20 cellular contexts compared by ENCODE assay signal in the genomic region with DNA sequence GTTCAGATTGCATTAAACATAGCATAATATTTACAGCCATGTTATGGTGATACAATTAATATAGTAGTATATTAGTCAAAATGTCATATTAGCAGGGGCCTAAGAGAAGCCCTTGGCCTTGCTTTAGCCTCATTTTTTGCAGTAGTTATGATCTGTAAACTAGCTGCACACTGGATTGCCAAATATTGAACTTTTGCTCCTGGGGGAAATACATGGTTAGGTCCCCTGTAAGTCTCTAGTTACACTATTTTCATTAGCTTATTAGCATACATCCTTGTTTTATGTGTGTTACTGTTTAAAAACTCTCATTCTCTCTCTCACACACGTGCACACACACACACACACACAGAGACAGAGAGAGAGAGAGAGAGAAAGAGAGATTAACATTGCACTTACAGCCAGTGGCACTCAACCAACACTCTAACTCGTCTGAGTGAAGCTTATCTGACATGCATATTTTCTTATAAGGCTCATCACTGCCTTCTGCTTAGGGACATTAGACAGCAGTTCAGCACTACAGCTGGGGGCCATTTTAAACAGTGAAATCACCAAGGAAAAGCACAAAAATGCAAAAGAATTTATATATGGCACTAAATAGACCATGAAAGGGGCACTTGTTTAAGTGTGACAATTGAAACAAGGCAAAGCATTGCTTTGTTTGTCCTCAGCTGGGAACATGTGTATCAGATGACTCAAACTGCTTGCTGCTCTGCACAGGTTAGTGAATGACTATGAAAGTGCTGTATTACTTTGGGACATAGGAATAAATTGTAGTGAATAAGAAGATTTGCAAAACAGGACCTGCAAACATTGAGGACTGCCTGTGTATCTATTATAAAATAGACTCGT.
DNase-seq lines count a peak whose midpoint lies in the region; ATAC-seq and TF ChIP-seq lines count a peak whose summit lies in the region.
"Had no signal": no experiment of that assay in that cellular context is flagged by ENCODE, and none has a peak within 500 bp of the region (broad histone marks: within the 10 kb centered on the region; RNA-seq: fewer than 3 reads in every experiment).

No MANE protein-coding gene starts in this region.

- H3K4me3 ChIP-seq in fibroblast of lung (replicated peaks in 1 of 4; ENCODE audit: control extremely low read depth in 1 of 4, insufficient read depth in 1 of 4, low read depth in 3 of 4, low read length in 4 of 4) (no peak overlapping the region), neuron (ENCODE audit: low read length) (no peak overlapping the region)
- H3K4me3 ChIP-seq: colonic mucosa, left lung, skin epidermis had no signal

- H3K27me3 ChIP-seq in fibroblast of lung (ENCODE audit: control insufficient read depth, insufficient read depth, low read length) (no peaks in the 10 kb centered on the region), neuron (ENCODE audit: insufficient read depth, low read length) (no peaks in the 10 kb centered on the region)
- H3K27me3 ChIP-seq: colonic mucosa, left lung had no signal

- TF ChIP-seq CTCF in fibroblast of lung (conservative IDR thresholded peaks at IDR 0.05 in 1 of 2, IDR thresholded peaks at IDR 0.05 in 1 of 2; ENCODE audit: low read depth in 1 of 2, low read length in 2 of 2): no peak

- ATAC-seq in GM18858 (IDR thresholded peaks at IDR 0.05; ENCODE audit: unreplicated experiment): no peak
- no peak for ATAC-seq in esophagus mucosa
- ATAC-seq: activated naive CD8-positive, alpha-beta T cell treated with anti-CD3 and anti-CD28 coated beads, Interleukin-2, amount 50 U/mL, for 24 hours; activated T-cell treated with anti-CD3 and anti-CD28 coated beads, Interleukin-2, amount 50 U/mL, for 72 hours; left lung; naive thymus-derived CD4-positive, alpha-beta T cell had no signal

- H3K79me2 ChIP-seq in fibroblast of lung (ENCODE audit: control insufficient read depth, insufficient read depth, low read length): no peaks in the 10 kb centered on the region

- H3K4me2 ChIP-seq in fibroblast of lung (ENCODE audit: extremely low read depth, insufficient read depth, low read length): no peak overlapping the region

- no peak overlapping the region for H3K9ac ChIP-seq in fibroblast of lung (ENCODE audit: insufficient read depth, low read length)

- H3K4me1 ChIP-seq in fibroblast of lung (ENCODE audit: control insufficient read depth, extremely low read depth, insufficient read depth, low read length) (no peaks in the 10 kb centered on the region), neuron (ENCODE audit: insufficient read depth, low read length) (peaks cover 17% of the 10 kb centered on the region)
- H3K4me1 ChIP-seq: colonic mucosa, left lung had no signal

- no peak overlapping the region for H2AFZ ChIP-seq in fibroblast of lung (ENCODE audit: low read length)
- H2AFZ ChIP-seq in neuron (ENCODE audit: low read depth, low read length): peak overlapping the region; percentile 13

- H4K20me1 ChIP-seq in fibroblast of lung (ENCODE audit: control insufficient read depth, extremely low read depth, insufficient read depth, low read length): no peaks in the 10 kb centered on the region

- no peak overlapping the region for H3K27ac ChIP-seq in fibroblast of lung (ENCODE audit: insufficient read depth, low read length)
- H3K27ac ChIP-seq: colonic mucosa, left lung, skin epidermis had no signal

- no peaks in the 10 kb centered on the region for H3K36me3 ChIP-seq in fibroblast of lung (ENCODE audit: control insufficient read depth, insufficient read depth, low read length)
- no peaks in the 10 kb centered on the region for H3K36me3 ChIP-seq in neuron (ENCODE audit: insufficient read depth, low read length)
- H3K36me3 ChIP-seq: colonic mucosa, left lung had no signal

- DNase-seq in DMS53 (lab: John Stamatoyannopoulos, UW) (peak; percentile 6), DMS53 treated with DMSO at 0.1 percent for 48 hours (lab: John Stamatoyannopoulos, UW; ENCODE audit: unreplicated experiment) (no peak), NCI-H345 (lab: John Stamatoyannopoulos, UW) (peak; percentile 33), fibroblast of lung (ENCODE audit: low read depth in 2 of 2) (peak; percentile 64), COR-L47 (lab: John Stamatoyannopoulos, UW) (no peak)
- DNase-seq: 8988T; activated CD4-positive, alpha-beta T cell treated with anti-CD3 and anti-CD28 coated beads, Interleukin-2, amount 50 U/mL, for 1 hour; activated naive CD8-positive, alpha-beta T cell treated with anti-CD3 and anti-CD28 coated beads, Interleukin-2, amount 50 U/mL, for 24 hours; activated T-cell treated with anti-CD3 and anti-CD28 coated beads, Interleukin-2, amount 50 U/mL, for 72 hours; CD4-positive, alpha-beta T cell; colonic mucosa; hippocampal formation; left lung; naive thymus-derived CD4-positive, alpha-beta T cell; stimulated activated naive CD4-positive, alpha-beta T cell treated with Interleukin-2 at 50 U/mL for 16 hours; T-helper 9 cell had no signal

- H3K9me3 ChIP-seq in fibroblast of lung (ENCODE audit: control insufficient read depth, insufficient read depth, low read depth, low read length) (no peaks in the 10 kb centered on the region), neuron (ENCODE audit: low read length) (no peaks in the 10 kb centered on the region)
- H3K9me3 ChIP-seq: colonic mucosa, left lung had no signal

Comparison
In these comparisons a context has a peak if more than half of its experiments do, and no peak if none do; other contexts are left out.
1. DNase-seq: peak in DMS53 (single experiment), NCI-H345 (single experiment) and fibroblast of lung (2 of 2); none in DMS53 treated with DMSO at 0.1 percent for 48 hours (single experiment) and COR-L47 (single experiment).